Comparison of ENCODE assay signal across 28 cellular contexts in the genomic region with DNA sequence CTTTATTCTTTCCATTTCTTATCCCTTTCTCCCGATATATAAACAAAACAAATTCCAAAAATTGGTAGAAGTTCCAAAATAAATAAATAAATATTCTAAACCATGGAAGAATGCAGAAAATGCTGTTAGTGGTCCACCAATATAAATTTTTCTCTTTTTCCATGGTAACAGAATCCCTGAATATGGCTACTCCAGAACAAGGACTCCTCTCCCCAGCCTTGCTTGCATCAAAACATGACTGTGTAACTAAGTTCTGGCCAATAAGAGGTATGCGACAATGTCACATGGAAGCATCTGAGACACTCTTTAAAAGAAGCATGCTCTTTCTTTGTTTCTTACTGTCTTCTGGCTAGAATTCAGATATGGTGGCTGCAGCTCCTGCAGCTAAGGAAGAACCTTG.
"Had no signal": no experiment of that assay in that cellular context is flagged by ENCODE, and none has a peak within 500 bp of the region (broad histone marks: within the 10 kb centered on the region; RNA-seq: fewer than 3 reads in every experiment).

No MANE protein-coding gene starts in this region.

- H3K36me3 ChIP-seq: adrenal gland, colonic mucosa, gastroesophageal sphincter, heart right ventricle had no signal

- H3K4me3 ChIP-seq: adrenal gland, body of pancreas, colonic mucosa, gastroesophageal sphincter, heart right ventricle had no signal

- DNase-seq: activated CD4-positive, alpha-beta memory T cell treated with anti-CD3 and anti-CD28 coated beads for 36 hours; activated CD4-positive, alpha-beta T cell treated with anti-CD3 and anti-CD28 coated beads for 36 hours; activated CD4-positive, alpha-beta T cell treated with anti-CD3 and anti-CD28 coated beads, Interleukin-2, amount 10 ng/mL, durations not matched to agents 24 days and 14 days; activated CD4-positive, CD25-positive, alpha-beta regulatory T cell; activated CD4-positive, CD25-positive, alpha-beta regulatory T cell treated with anti-CD3 and anti-CD28 coated beads, Interleukin-2, amount 50 U/mL, for 72 hours; activated CD8-positive, alpha-beta memory T cell treated with anti-CD3 and anti-CD28 coated beads, Interleukin-2, amount 10 ng/mL, durations not matched to agents 7 days and 5 days; activated CD8-positive, alpha-beta memory T cell treated with anti-CD3 and anti-CD28 coated beads, Interleukin-2, amount 50 U/mL, for 4 hours; activated CD8-positive, alpha-beta T cell treated with anti-CD3 and anti-CD28 coated beads, Interleukin-2, amount 10 ng/mL, durations not matched to agents 7 days and 5 days; activated effector memory CD4-positive, alpha-beta T cell treated with anti-CD3 and anti-CD28 coated beads, Interleukin-2, amount 50 U/mL, for 16 hours; activated naive CD4-positive, alpha-beta T cell treated with anti-CD3 and anti-CD28 coated beads for 36 hours; activated naive CD8-positive, alpha-beta T cell treated with anti-CD3 and anti-CD28 coated beads for 36 hours; activated naive CD8-positive, alpha-beta T cell treated with anti-CD3 and anti-CD28 coated beads, Interleukin-2, amount 50 U/mL, for 24 hours; activated T-cell treated with anti-CD3 and anti-CD28 coated beads, Interleukin-2, amount 50 U/mL, for 1 hour; activated T-cell treated with anti-CD3 and anti-CD28 coated beads, Interleukin-2, amount 50 U/mL, for 48 hours; adrenal gland; amygdala; aorta; body of pancreas; central memory CD4-positive, alpha-beta T cell; cerebellar nuclear complex; colonic mucosa; effector memory CD4-positive, alpha-beta T cell; endodermal cell; foreskin melanocyte; heart right ventricle; T-helper 2 cell had no signal

- H3K27ac ChIP-seq: adrenal gland, body of pancreas, colonic mucosa, gastroesophageal sphincter, heart right ventricle had no signal

- ATAC-seq: activated CD4-positive, alpha-beta T cell treated with anti-CD3 and anti-CD28 coated beads for 36 hours; activated CD8-positive, alpha-beta memory T cell treated with anti-CD3 and anti-CD28 coated beads, Interleukin-2, amount 10 ng/mL, durations not matched to agents 7 days and 5 days; activated CD8-positive, alpha-beta T cell treated with anti-CD3 and anti-CD28 coated beads, Interleukin-2, amount 10 ng/mL, durations not matched to agents 7 days and 5 days; activated naive CD8-positive, alpha-beta T cell treated with anti-CD3 and anti-CD28 coated beads, Interleukin-2, amount 50 U/mL, for 24 hours; body of pancreas; esophagus mucosa; gastroesophageal sphincter; heart right ventricle had no signal

- H3K9me3 ChIP-seq: body of pancreas, colonic mucosa, gastroesophageal sphincter had no signal

- H3K4me1 ChIP-seq: adrenal gland, body of pancreas, colonic mucosa, gastroesophageal sphincter, heart right ventricle had no signal
